18 cellular contexts compared by ENCODE assay signal in the genomic region with DNA sequence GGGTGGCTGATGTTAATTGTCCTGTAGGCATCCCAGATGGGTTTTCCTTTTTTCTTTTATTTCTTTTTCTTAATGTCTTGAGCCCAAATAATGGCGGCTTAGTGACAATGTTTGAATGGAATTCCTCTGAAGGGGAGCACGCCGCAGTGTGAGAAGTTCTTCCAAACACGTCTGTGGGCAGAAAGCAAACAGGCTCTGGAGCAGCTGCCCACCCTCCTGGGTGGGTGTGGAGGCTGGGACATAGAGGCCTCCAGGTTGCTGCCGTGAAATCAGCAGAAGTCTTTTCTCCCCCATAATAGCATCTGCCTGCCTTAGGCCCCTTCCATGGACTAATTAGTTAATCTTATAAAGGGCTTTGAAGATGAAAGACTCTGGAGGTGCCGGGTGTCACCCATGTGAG.
DNase-seq lines count a peak whose midpoint lies in the region; ATAC-seq, FAIRE-seq and TF ChIP-seq lines count a peak whose summit lies in the region.
"Had no signal": no experiment of that assay in that cellular context is flagged by ENCODE, and none has a peak within 500 bp of the region (broad histone marks: within the 10 kb centered on the region; RNA-seq: fewer than 3 reads in every experiment).

No MANE protein-coding gene starts in this region.

- TF ChIP-seq CTCF in D721Med (IDR thresholded peaks at IDR 0.05; ENCODE audit: insufficient read depth, missing control alignments) = no peak
- TF ChIP-seq CTCF in WERI-Rb-1 (IDR thresholded peaks at IDR 0.05; ENCODE audit: low read depth, low read length) = no peak
- TF ChIP-seq CTCF in endodermal cell (conservative IDR thresholded peaks at IDR 0.05) = no peak
- no peak for TF ChIP-seq CTCF in mucosa of descending colon (IDR thresholded peaks at IDR 0.05)
- TF ChIP-seq CTCF in glutamatergic neuron (IDR thresholded peaks at IDR 0.05; ENCODE audit: partially characterized antibody, unreplicated experiment) = no peak

- peaks cover 0 to 16% (median 4%) of the 10 kb centered on the region in 11 experiments; a peak in 4 of 22 replicates for H3K36me3 ChIP-seq in BLaER1 treated with 17β-estradiol and CSF1 and Interleukin-3, amounts not matched to agents 10 nM and 100 nM
- H3K36me3 ChIP-seq in WERI-Rb-1 = no peaks in the 10 kb centered on the region
- no peaks in the 10 kb centered on the region for H3K36me3 ChIP-seq in endodermal cell (ENCODE audit: control insufficient read depth, insufficient read depth, low read length)
- no peaks in the 10 kb centered on the region for H3K36me3 ChIP-seq in mucosa of descending colon (ENCODE audit: low read depth)
- H3K36me3 ChIP-seq: BE2C had no signal

- H3K9me3 Mint-ChIP-seq in endodermal cell (peaks cover 6% of the 10 kb centered on the region), glutamatergic neuron (ENCODE audit: unreplicated experiment) (peaks cover 2% of the 10 kb centered on the region)

- no peak overlapping the region for H3K27ac ChIP-seq in BLaER1 treated with 17β-estradiol and CSF1 and Interleukin-3, amounts not matched to agents 10 nM and 100 nM
- H3K27ac ChIP-seq in WERI-Rb-1 = no peak overlapping the region
- peak overlapping the region; percentile 44 for H3K27ac ChIP-seq in endodermal cell (ENCODE audit: low read depth, low read length)
- H3K27ac ChIP-seq: A549 had no signal

- H3K9ac ChIP-seq in BLaER1 treated with 17β-estradiol and CSF1 and Interleukin-3, amounts not matched to agents 10 nM and 100 nM = no peak overlapping the region
- no peak overlapping the region for H3K9ac ChIP-seq in endodermal cell (ENCODE audit: extremely low read depth, low read length, poor library complexity, severe bottlenecking)

- no peak for FAIRE-seq in D721Med (lab: Jason Lieb, UNC)
- FAIRE-seq: A549, GM12892, GM19239 had no signal

- H3K4me2 ChIP-seq in BLaER1 treated with 17β-estradiol and CSF1 and Interleukin-3, amounts not matched to agents 10 nM and 100 nM = peak overlapping the region in 9 of 11 experiments; percentile 29 to 97 (median 93); a peak in 16 of 22 replicates
- H3K4me2 ChIP-seq: A549 had no signal

- no peak overlapping the region for H3K4me3 Mint-ChIP-seq in endodermal cell
- no peak overlapping the region for H3K4me3 Mint-ChIP-seq in glutamatergic neuron (ENCODE audit: unreplicated experiment)
- H3K4me3 Mint-ChIP-seq: H9 had no signal

- intact Hi-C loops in mucosa of descending colon (cut with DNase I, micrococcal nuclease) = no loop called here

- H3K4me1 Mint-ChIP-seq in endodermal cell (no peaks in the 10 kb centered on the region), glutamatergic neuron (ENCODE audit: low read depth, unreplicated experiment) (no peaks in the 10 kb centered on the region)

- H3K36me3 Mint-ChIP-seq in endodermal cell (ENCODE audit: low read depth) (no peaks in the 10 kb centered on the region), glutamatergic neuron (ENCODE audit: unreplicated experiment) (peaks cover 14% of the 10 kb centered on the region)

- DNase-seq in D721Med (ENCODE audit: insufficient read length, low spot score) (peak; percentile 70), WERI-Rb-1 (peak; percentile 38), endodermal cell (no peak), cerebellar nuclear complex (lab: John Stamatoyannopoulos, UW) (no peak), mucosa of descending colon (no peak), glutamatergic neuron (no peak), islet precursor cell (no peak)
- DNase-seq: BE2C, Calu3, DND-41, GDM1, GOT3, H9, IMR-90 had no signal

- H3K27ac Mint-ChIP-seq in endodermal cell = no peak overlapping the region
- H3K27ac Mint-ChIP-seq in glutamatergic neuron (ENCODE audit: unreplicated experiment) = no peak overlapping the region
- H3K27ac Mint-ChIP-seq: H9 had no signal

- WGBS in endodermal cell (ENCODE audit: insufficient coverage in 1 of 2, insufficient read length in 1 of 2), 2 experiments = 93 to 100% methylated on average over 1 to 6 of the region's 6 CpGs

- H3K27me3 Mint-ChIP-seq in endodermal cell (ENCODE audit: insufficient read depth) (no peaks in the 10 kb centered on the region), glutamatergic neuron (ENCODE audit: unreplicated experiment) (peaks cover 4% of the 10 kb centered on the region)

- peaks cover 0 to 3% (median 0%) of the 10 kb centered on the region in 11 experiments; a peak in 2 of 22 replicates for H3K9me3 ChIP-seq in BLaER1 treated with 17β-estradiol and CSF1 and Interleukin-3, amounts not matched to agents 10 nM and 100 nM (replicated peaks in 1 of 11)
- H3K9me3 ChIP-seq in WERI-Rb-1 (ENCODE audit: severe bottlenecking) (peaks cover 2% of the 10 kb centered on the region), endodermal cell (ENCODE audit: control insufficient read depth, low read length) (peaks cover 8% of the 10 kb centered on the region), mucosa of descending colon (no peaks in the 10 kb centered on the region)
- H3K9me3 ChIP-seq: A549, BE2C had no signal

- no peak overlapping the region for H3K4me3 ChIP-seq in BLaER1 treated with 17β-estradiol and CSF1 and Interleukin-3, amounts not matched to agents 10 nM and 100 nM
- H3K4me3 ChIP-seq in WERI-Rb-1 (ENCODE audit: low read depth, low read length) (no peak overlapping the region), endodermal cell (ENCODE audit: low read length) (no peak overlapping the region), mucosa of descending colon (no peak overlapping the region)
- H3K4me3 ChIP-seq: A549 had no signal

- ATAC-seq in mucosa of descending colon = no peak
- ATAC-seq: A549 had no signal

- H4K20me1 ChIP-seq in BLaER1 treated with 17β-estradiol and CSF1 and Interleukin-3, amounts not matched to agents 10 nM and 100 nM = peaks cover 0 to 97% (median 84%) of the 10 kb centered on the region in 11 experiments; a peak in 19 of 22 replicates

- H3K27me3 ChIP-seq in BLaER1 treated with 17β-estradiol and CSF1 and Interleukin-3, amounts not matched to agents 10 nM and 100 nM = no peaks in the 10 kb centered on the region
- H3K27me3 ChIP-seq in WERI-Rb-1 (ENCODE audit: insufficient read depth, low read depth, severe bottlenecking) = no peaks in the 10 kb centered on the region
- H3K27me3 ChIP-seq in endodermal cell (ENCODE audit: control insufficient read depth, insufficient read depth, low read length, poor library complexity, severe bottlenecking) = no peaks in the 10 kb centered on the region
- H3K27me3 ChIP-seq: BE2C had no signal

- peaks cover 53 to 90% (median 87%) of the 10 kb centered on the region in 10 experiments for H3K4me1 ChIP-seq in BLaER1 treated with 17β-estradiol and CSF1 and Interleukin-3, amounts not matched to agents 10 nM and 100 nM
- H3K4me1 ChIP-seq in endodermal cell (ENCODE audit: control insufficient read depth, insufficient read depth, low read length) (no peaks in the 10 kb centered on the region), mucosa of descending colon (ENCODE audit: low read depth) (no peaks in the 10 kb centered on the region)
- H3K4me1 ChIP-seq: A549, BE2C had no signal

Comparison
In these comparisons a context has a peak if more than half of its experiments do, and no peak if none do; other contexts are left out.
1. DNase-seq: peak in D721Med (single experiment) and WERI-Rb-1 (single experiment); none in endodermal cell (single experiment), cerebellar nuclear complex (0 of 2), mucosa of descending colon (0 of 3), glutamatergic neuron (single experiment) and islet precursor cell (single experiment).